Comparison of ENCODE assay signal across 21 cellular contexts in genomic region chr2:206736935-206737334, GRCh38. TPM values are rescaled to one million over a fixed set of nuclear protein-coding genes. Genes with fewer than 3 reads are reported as not detected.
DNase-seq lines count a peak whose midpoint lies in the region; ATAC-seq, FAIRE-seq and TF ChIP-seq lines count a peak whose summit lies in the region.
"Had no signal": no experiment of that assay in that cellular context is flagged by ENCODE, and none has a peak within 500 bp of the region (broad histone marks: within the 10 kb centered on the region; RNA-seq: fewer than 3 reads in every experiment).

No MANE protein-coding gene starts in this region.

- DNase-seq in activated T-cell treated with anti-CD3 and anti-CD28 coated beads, Interleukin-2, amount 50 U/mL, for 4 hours = no peak
- DNase-seq in activated T-cell treated with anti-CD3 and anti-CD28 coated beads, Interleukin-2, amount 50 U/mL, for 1 hour = no peak
- DNase-seq in Daoy (ENCODE audit: low read depth) (peak; percentile 4), ELR (ENCODE audit: low read depth) (peak; percentile 26), bronchial epithelial cell (ENCODE audit: low read depth) (peak; percentile 29)
- DNase-seq: ACHN; C1 segment of cervical spinal cord; CD8-positive, alpha-beta memory T cell; NCI-H1105 treated with DMSO at 0.1 percent for 48 hours; NCI-H1694; NCI-H510A; NCI-H748 treated with DMSO at 0.1 percent for 48 hours; NK-92 treated with Interleukin-12 subunit alpha and Interleukin-12 subunit beta, amount 100 ng/mL, for 24 hours; Right ventricle myocardium superior had no signal

- no peaks in the 10 kb centered on the region for H3K9me3 Mint-ChIP-seq in activated T-cell treated with anti-CD3 and anti-CD28 coated beads, Interleukin-2, amount 50 U/mL, for 4 hours
- H3K9me3 Mint-ChIP-seq: GM23338 had no signal

- no peaks in the 10 kb centered on the region for H3K4me1 Mint-ChIP-seq in activated T-cell treated with anti-CD3 and anti-CD28 coated beads, Interleukin-2, amount 50 U/mL, for 4 hours (ENCODE audit: low read depth)
- H3K4me1 Mint-ChIP-seq: CD8-positive, alpha-beta memory T cell; GM23338 had no signal

- no peaks in the 10 kb centered on the region for H3K27me3 ChIP-seq in bronchial epithelial cell (ENCODE audit: control insufficient read depth, insufficient read depth, low read length)

- FAIRE-seq in bronchial epithelial cell (lab: Jason Lieb, UNC) = no peak
- FAIRE-seq: D721Med, K562, RCC 7860 had no signal

- H3K36me3 ChIP-seq in bronchial epithelial cell (ENCODE audit: control insufficient read depth, insufficient read depth, low read length) = no peaks in the 10 kb centered on the region

- no peaks in the 10 kb centered on the region for H3K36me3 Mint-ChIP-seq in activated T-cell treated with anti-CD3 and anti-CD28 coated beads, Interleukin-2, amount 50 U/mL, for 4 hours (ENCODE audit: insufficient read depth)
- H3K36me3 Mint-ChIP-seq: CD8-positive, alpha-beta memory T cell had no signal

- H3K4me3 Mint-ChIP-seq in activated T-cell treated with anti-CD3 and anti-CD28 coated beads, Interleukin-2, amount 50 U/mL, for 4 hours = no peak overlapping the region
- H3K4me3 Mint-ChIP-seq: CD8-positive, alpha-beta memory T cell; GM23338 had no signal

- peaks cover 3% of the 10 kb centered on the region for H3K27me3 Mint-ChIP-seq in activated T-cell treated with anti-CD3 and anti-CD28 coated beads, Interleukin-2, amount 50 U/mL, for 4 hours (ENCODE audit: low read depth)

- no peak for TF ChIP-seq CTCF in bronchial epithelial cell (IDR thresholded peaks at IDR 0.05; ENCODE audit: insufficient read depth, low read length, severe bottlenecking)

- H3K4me3 ChIP-seq in bronchial epithelial cell (ENCODE audit: low read depth, low read length) = no peak overlapping the region
- H3K4me3 ChIP-seq: GM23338, K562 had no signal

- peak; percentile 77 to 91 for ATAC-seq in activated T-cell treated with anti-CD3 and anti-CD28 coated beads, Interleukin-2, amount 50 U/mL, for 4 hours
- no peak for ATAC-seq in HG03175 (IDR thresholded peaks at IDR 0.05; ENCODE audit: unreplicated experiment)
- ATAC-seq in HG03159 (IDR thresholded peaks at IDR 0.05; ENCODE audit: unreplicated experiment) = no peak
- ATAC-seq: GM23338, HCT116, K562 had no signal

RNA-seq across cellular contexts. Expression of gene DYTN, which starts 18.7 kb away (rescaled TPM):
- total RNA-seq in activated T-cell treated with anti-CD3 and anti-CD28 coated beads, Interleukin-2, amount 50 U/mL, for 4 hours = not detected
- total RNA-seq in Daoy (2014; rRNA removed; shearing (Covaris generic)) = not detected in 2 replicates
- total RNA-seq in bronchial epithelial cell = not detected in 2 replicates
- total RNA-seq: CD8-positive, alpha-beta memory T cell; GM23338; K562; Right ventricle myocardium superior had no signal

RNA-seq across cellular contexts. Expression of gene MDH1B, which starts 28.2 kb away (rescaled TPM):
- total RNA-seq in activated T-cell treated with anti-CD3 and anti-CD28 coated beads, Interleukin-2, amount 50 U/mL, for 4 hours = under 1 TPM; 0.29 to 0.76 (median 0.53) TPM
- total RNA-seq in Daoy (2014; rRNA removed; shearing (Covaris generic)) = 3.6 and 6.3 TPM in 2 replicates
- total RNA-seq in bronchial epithelial cell = 0.26 TPM in 1 of 2 replicates, not detected in the other

RNA-seq across cellular contexts. Expression of gene FASTKD2, which starts 28.5 kb away (rescaled TPM):
- 10 to 100 TPM; 45.2 to 47.3 (median 46.8) TPM for total RNA-seq in activated T-cell treated with anti-CD3 and anti-CD28 coated beads, Interleukin-2, amount 50 U/mL, for 4 hours
- 59.7 and 69.0 TPM in 2 replicates for total RNA-seq in Daoy (2014; rRNA removed; shearing (Covaris generic))
- total RNA-seq in bronchial epithelial cell = 41.3 and 46.7 TPM in 2 replicates

Comparison
In these comparisons a context has a peak if more than half of its experiments do, and no peak if none do; other contexts are left out.
1. ATAC-seq: peak in activated T-cell treated with anti-CD3 and anti-CD28 coated beads, Interleukin-2, amount 50 U/mL, for 4 hours (2 of 2); none in HG03175 (single experiment) and HG03159 (single experiment).
2. DNase-seq: peak in Daoy (single experiment), ELR (single experiment) and bronchial epithelial cell (single experiment); none in activated T-cell treated with anti-CD3 and anti-CD28 coated beads, Interleukin-2, amount 50 U/mL, for 4 hours (single experiment) and activated T-cell treated with anti-CD3 and anti-CD28 coated beads, Interleukin-2, amount 50 U/mL, for 1 hour (single experiment).